ENCODE assay signal across 8 cellular contexts in genomic region chr2:232633413-232634318, GRCh38. TPM values are rescaled to one million over a fixed set of nuclear protein-coding genes. Genes with fewer than 3 reads are reported as not detected.
DNase-seq lines count a peak whose midpoint lies in the region; TF ChIP-seq lines count a peak whose summit lies in the region.

Gene EFHD1, plus strand, starts transcription at chr2:232633604. Its CDS starts 101 bp downstream, at chr2:232633705.

- TF ChIP-seq POLR2A in Peyer's patch (IDR thresholded peaks at IDR 0.05), result peak in 1 of 2 donors; percentile 9

- H3K9me3 ChIP-seq in Peyer's patch (no peaks in the 10 kb centered on the region), neural progenitor cell (ENCODE audit: low read depth) (no peaks in the 10 kb centered on the region)

- peaks cover 11% of the 10 kb centered on the region for H4K20me1 ChIP-seq in neural progenitor cell (ENCODE audit: low read depth)

- peaks cover 22% of the 10 kb centered on the region for H3K27me3 Mint-ChIP-seq in MCF 10A (ENCODE audit: insufficient read depth, unreplicated experiment)
- H3K27me3 Mint-ChIP-seq in neural progenitor cell (ENCODE audit: insufficient read depth, low read depth), result peaks cover 23% of the 10 kb centered on the region

- no peak within 1 kb of the TSS for H3K4me3 Mint-ChIP-seq in MCF 10A (ENCODE audit: unreplicated experiment)
- peak within 1 kb of the TSS; percentile 86 for H3K4me3 Mint-ChIP-seq in neural progenitor cell

- intact Hi-C loops in MCF 10A (cut with micrococcal nuclease), result no loop called here

- peak within 1 kb of the TSS; percentile 91 for H2AFZ ChIP-seq in neural progenitor cell (replicated peaks)

- in situ Hi-C loops in T47D (cut with HindIII; ENCODE audit: low pct_unique_long_range_greater_than_20kb, low sequenced_read_pairs), result no loop called here

- CTCF ChIA-PET in MCF 10A (lab: Yijun Ruan, JAX), result interaction anchor here (0.6 to 1.1 kb wide), 3 partner anchors 12 to 610 kb away, joined by 3 to 5 read pairs (median 3); no protein-coding TSS in a partner anchor

- no TSS peak for BruUV-seq in MCF 10A (replicated peaks; lab: Mats Ljungman, UMichigan)

- TF ChIP-seq CTCF in MCF 10A (IDR thresholded peaks at IDR 0.05; ENCODE audit: unreplicated experiment) (no peak), Peyer's patch (IDR thresholded peaks at IDR 0.05) (no peak), neural progenitor cell (IDR thresholded peaks at IDR 0.05) (no peak), subcutaneous adipose tissue (IDR thresholded peaks at IDR 0.05; ENCODE audit: low read depth) (no peak)

- no peaks in the 10 kb centered on the region for H3K9me3 Mint-ChIP-seq in MCF 10A (ENCODE audit: unreplicated experiment)
- H3K9me3 Mint-ChIP-seq in neural progenitor cell, result no peaks in the 10 kb centered on the region

- H3K27me3 ChIP-seq in Peyer's patch, result peaks cover 0 to 28% of the 10 kb centered on the region in 2 donors
- H3K27me3 ChIP-seq in neural progenitor cell, result peaks cover 91% of the 10 kb centered on the region

- H3K36me3 ChIP-seq in Peyer's patch (no peaks in the 10 kb centered on the region), neural progenitor cell (no peaks in the 10 kb centered on the region)

- peak within 1 kb of the TSS; percentile 95 for H3K4me2 ChIP-seq in neural progenitor cell

- H3K4me3 ChIP-seq in Peyer's patch (peak within 1 kb of the TSS; percentile 38 to 64 (median 51)), neural progenitor cell (peak within 1 kb of the TSS; percentile 54)

- no peaks in the 10 kb centered on the region for H3K79me2 ChIP-seq in neural progenitor cell (ENCODE audit: low read depth)

- H3K27ac ChIP-seq in Peyer's patch, result peak within 1 kb of the TSS; percentile 38 to 87 (median 66)
- no peak within 1 kb of the TSS for H3K27ac ChIP-seq in neural progenitor cell

- DNase-seq in T47D (ENCODE audit: low read depth in 1 of 2, low spot score in 1 of 2), result peak; percentile 65 to 89
- no peak for DNase-seq in MCF 10A (ENCODE audit: unreplicated experiment)
- DNase-seq in Peyer's patch, result peak; percentile 25 to 77 (median 75)
- DNase-seq in activated naive CD4-positive, alpha-beta T cell treated with anti-CD3 and anti-CD28 coated beads, Interleukin-2, amount 50 U/mL, for 16 hours, result peak; percentile 57
- peak; percentile 89 for DNase-seq in globus pallidus (ENCODE audit: low spot score)
- DNase-seq in neural progenitor cell (ENCODE audit: low spot score), result peak; percentile 94
- no peak for DNase-seq in cerebellar nuclear complex (lab: John Stamatoyannopoulos, UW)

- H3K36me3 Mint-ChIP-seq in MCF 10A (ENCODE audit: insufficient read depth, unreplicated experiment), result no peaks in the 10 kb centered on the region
- H3K36me3 Mint-ChIP-seq in neural progenitor cell, result peaks cover 1% of the 10 kb centered on the region

- no peak within 1 kb of the TSS for H3K9ac ChIP-seq in neural progenitor cell

- POLR2A ChIA-PET in MCF 10A (lab: Yijun Ruan, JAX), result interaction anchor here (0.6 to 1.5 kb wide), 3 partner anchors 14 to 220 kb away, joined by 3 read pairs; partner anchors contain the start of gene GIGYF2

- peaks cover 5% of the 10 kb centered on the region for H3K4me1 Mint-ChIP-seq in MCF 10A (ENCODE audit: insufficient read depth, unreplicated experiment)
- H3K4me1 Mint-ChIP-seq in neural progenitor cell, result peaks cover 26% of the 10 kb centered on the region

- peaks cover 32% of the 10 kb centered on the region for H3F3A ChIP-seq in neural progenitor cell (ENCODE audit: low read depth)

- H3K4me1 ChIP-seq in Peyer's patch (peaks cover 0 to 22% (median 5%) of the 10 kb centered on the region in 4 donors), neural progenitor cell (peaks cover 10% of the 10 kb centered on the region)

- H3K27ac Mint-ChIP-seq in MCF 10A (ENCODE audit: low read depth, unreplicated experiment), result no peak within 1 kb of the TSS
- H3K27ac Mint-ChIP-seq in neural progenitor cell, result no peak within 1 kb of the TSS

RNA-seq across cellular contexts. Expression of gene EFHD1, which starts in this region (rescaled TPM):
- total RNA-seq in MCF 10A (2022), result not detected in 2 replicates
- total RNA-seq in Peyer's patch, result 10 to 100 TPM in 2 of 4 donors, 1 to 10 TPM in 2; 1.9 to 14.9 (median 8.9) TPM
- 5.9 and 7.0 TPM in 2 replicates for total RNA-seq in neural progenitor cell (ENCODE audit: low replicate concordance)
- total RNA-seq in subcutaneous adipose tissue, result 10 to 100 TPM in 3 of 4 donors, 1 to 10 TPM in 1; 6.0 to 56.9 (median 25.8) TPM

Comparison
In these comparisons a context has a peak if more than half of its experiments do, and no peak if none do; other contexts are left out.
1. DNase-seq: peak in T47D (2 of 2), Peyer's patch (3 of 3), activated naive CD4-positive, alpha-beta T cell treated with anti-CD3 and anti-CD28 coated beads, Interleukin-2, amount 50 U/mL, for 16 hours (single experiment), globus pallidus (single experiment) and neural progenitor cell (single experiment); none in MCF 10A (single experiment) and cerebellar nuclear complex (0 of 2).